In genomic region chr12:6301721-6302120, GRCh38 we compare ENCODE assay signal across 25 cellular contexts. TPM values are rescaled to one million over a fixed set of nuclear protein-coding genes. Genes with fewer than 3 reads are reported as not detected.
"Had no signal": no experiment of that assay in that cellular context is flagged by ENCODE, and none has a peak within 500 bp of the region (broad histone marks: within the 10 kb centered on the region; RNA-seq: fewer than 3 reads in every experiment).

No MANE protein-coding gene starts in this region.

- H3K27ac Mint-ChIP-seq: nephron progenitor cell, type B pancreatic cell had no signal

- H3K4me3 ChIP-seq: coronary artery, dorsolateral prefrontal cortex, hepatocyte, left ventricle myocardium inferior, lower lobe of right lung, psoas muscle, skin epidermis, suprapubic skin, thyroid gland had no signal

- H2AFZ ChIP-seq: hepatocyte had no signal

- H3K36me3 Mint-ChIP-seq: naive thymus-derived CD4-positive, alpha-beta T cell; type B pancreatic cell had no signal

- DNase-seq: dorsolateral prefrontal cortex; effector CD8-positive, alpha-beta T cell; foreskin melanocyte; head of caudate nucleus; kidney; left cardiac atrium; left ventricle myocardium inferior; lower lobe of right lung; mesenchymal stem cell; naive thymus-derived CD4-positive, alpha-beta T cell; nephron progenitor cell; psoas muscle; retina; stimulated activated CD4-positive, alpha-beta T cell treated with anti-CD3 and anti-CD28 coated beads, Interleukin-12 subunit alpha, Interleukin-12 subunit beta, amount 100 ng/mL, for 4 hours; stimulated activated naive CD4-positive, alpha-beta T cell; thyroid gland had no signal

- H3K4me1 ChIP-seq: psoas muscle, thyroid gland had no signal

- H3K79me2 ChIP-seq: hepatocyte had no signal

- FAIRE-seq: kidney, urothelium cell line had no signal

- ATAC-seq: left cardiac atrium; lower lobe of right lung; naive thymus-derived CD4-positive, alpha-beta T cell; psoas muscle; sciatic nerve had no signal

- H3K4me3 Mint-ChIP-seq: naive thymus-derived CD4-positive, alpha-beta T cell; nephron progenitor cell; type B pancreatic cell had no signal

- H3K36me3 ChIP-seq: left ventricle myocardium inferior, lower lobe of right lung, neutrophil, suprapubic skin, thyroid gland had no signal

- H3K9me3 ChIP-seq: left ventricle myocardium inferior, lower lobe of right lung, neutrophil, psoas muscle, suprapubic skin, thyroid gland had no signal

- H3K27me3 ChIP-seq: dorsolateral prefrontal cortex, hepatocyte, suprapubic skin, thyroid gland had no signal

- H3K9me3 Mint-ChIP-seq: naive thymus-derived CD4-positive, alpha-beta T cell; nephron progenitor cell had no signal

- H3K27ac ChIP-seq: coronary artery, dorsolateral prefrontal cortex, hepatocyte, left ventricle myocardium inferior, lower lobe of right lung, neutrophil, psoas muscle, skin epidermis, suprapubic skin, thyroid gland had no signal

- H3K4me2 ChIP-seq: hepatocyte had no signal

- H3K4me1 Mint-ChIP-seq: naive thymus-derived CD4-positive, alpha-beta T cell had no signal

RNA-seq across cellular contexts. Expression of gene PLEKHG6, which starts 8.8 kb away (rescaled TPM):
- total RNA-seq: naive thymus-derived CD4-positive, alpha-beta T cell; osteoblast; psoas muscle had no signal
